Comparison of ENCODE assay signal across 32 cellular contexts in the genomic region with DNA sequence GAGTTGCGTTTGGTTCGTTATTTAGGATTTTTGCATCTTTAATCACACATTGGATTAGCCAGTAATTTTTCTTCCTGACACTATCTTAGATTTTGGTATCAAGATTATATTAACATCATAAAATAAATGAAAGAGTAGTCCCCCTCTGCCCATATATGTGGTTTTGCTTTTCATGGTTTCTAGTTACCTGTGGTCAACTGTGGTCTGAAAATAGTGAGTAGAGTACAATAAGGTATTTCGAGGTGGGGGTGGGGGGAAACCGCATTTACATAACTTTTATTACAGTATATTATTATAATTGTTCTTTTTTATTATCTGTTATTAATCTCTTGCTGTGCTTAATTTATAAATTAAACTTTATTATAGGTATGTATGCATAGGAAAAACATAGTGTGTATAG.
"Had no signal": no experiment of that assay in that cellular context is flagged by ENCODE, and none has a peak within 500 bp of the region (broad histone marks: within the 10 kb centered on the region; RNA-seq: fewer than 3 reads in every experiment).

No MANE protein-coding gene starts in this region.

- FAIRE-seq: bronchial epithelial cell, TTC549 had no signal

- H3K27me3 ChIP-seq: ascending aorta, cardiac muscle cell had no signal

- H3K27ac ChIP-seq: ascending aorta, cardiac muscle cell, WERI-Rb-1 had no signal

- ATAC-seq: activated CD4-positive, alpha-beta T cell treated with anti-CD3 and anti-CD28 coated beads for 36 hours; activated CD4-positive, CD25-positive, alpha-beta regulatory T cell treated with anti-CD3 and anti-CD28 coated beads, Interleukin-2, amount 50 U/mL, for 24 hours; activated CD8-positive, alpha-beta memory T cell treated with anti-CD3 and anti-CD28 coated beads, Interleukin-2, amount 10 ng/mL, durations not matched to agents 7 days and 5 days; activated CD8-positive, alpha-beta T cell treated with anti-CD3 and anti-CD28 coated beads, Interleukin-2, amount 10 ng/mL, durations not matched to agents 7 days and 5 days; activated naive CD8-positive, alpha-beta T cell treated with anti-CD3 and anti-CD28 coated beads, Interleukin-2, amount 50 U/mL, for 24 hours; WTC11 had no signal

- DNase-seq: activated CD4-positive, alpha-beta memory T cell treated with anti-CD3 and anti-CD28 coated beads, Interleukin-2, amount 10 ng/mL, durations not matched to agents 7 days and 5 days; activated CD4-positive, alpha-beta T cell treated with anti-CD3 and anti-CD28 coated beads for 1 hour; activated CD4-positive, alpha-beta T cell treated with anti-CD3 and anti-CD28 coated beads for 36 hours; activated CD4-positive, alpha-beta T cell treated with anti-CD3 and anti-CD28 coated beads for 48 hours; activated CD4-positive, alpha-beta T cell treated with anti-CD3 and anti-CD28 coated beads, Interleukin-2, amount 10 ng/mL, durations not matched to agents 7 days and 5 days; activated CD4-positive, alpha-beta T cell treated with anti-CD3 and anti-CD28 coated beads, Interleukin-2, amount 50 U/mL, for 48 hours; activated CD4-positive, CD25-positive, alpha-beta regulatory T cell; activated CD8-positive, alpha-beta memory T cell treated with anti-CD3 and anti-CD28 coated beads for 24 hours; activated CD8-positive, alpha-beta memory T cell treated with anti-CD3 and anti-CD28 coated beads, Interleukin-2, amount 10 ng/mL, durations not matched to agents 7 days and 5 days; activated CD8-positive, alpha-beta memory T cell treated with anti-CD3 and anti-CD28 coated beads, Interleukin-2, amount 50 U/mL, for 48 hours; activated CD8-positive, alpha-beta T cell treated with anti-CD3 and anti-CD28 coated beads, Interleukin-2, amount 10 ng/mL, durations not matched to agents 7 days and 5 days; activated effector memory CD4-positive, alpha-beta T cell treated with Interleukin-2 at 50 U/mL for 16 hours; activated gamma-delta T cell; activated naive CD4-positive, alpha-beta T cell treated with anti-CD3 and anti-CD28 coated beads, Interleukin-2, amount 10 ng/mL, durations not matched to agents 7 days and 5 days; activated naive CD4-positive, alpha-beta T cell treated with Interleukin-2 at 50 U/mL for 16 hours; activated naive CD8-positive, alpha-beta T cell treated with anti-CD3 and anti-CD28 coated beads, Interleukin-2, amount 10 ng/mL, durations not matched to agents 7 days and 5 days; activated naive CD8-positive, alpha-beta T cell treated with anti-CD3 and anti-CD28 coated beads, Interleukin-2, amount 50 U/mL, for 24 hours; activated T-cell treated with anti-CD3 and anti-CD28 coated beads, Interleukin-2, amount 50 U/mL, for 24 hours; activated T-cell treated with anti-CD3 and anti-CD28 coated beads, Interleukin-2, amount 50 U/mL, for 48 hours; amygdala; anterior cingulate cortex; caudate nucleus; cerebellar nuclear complex; T-helper 2 cell; T-helper 9 cell; WERI-Rb-1 had no signal

- H3K4me3 ChIP-seq: ascending aorta, cardiac muscle cell had no signal

- H3K9me3 ChIP-seq: ascending aorta had no signal
